Comparison of ENCODE assay signal across 12 cellular contexts in the genomic region with DNA sequence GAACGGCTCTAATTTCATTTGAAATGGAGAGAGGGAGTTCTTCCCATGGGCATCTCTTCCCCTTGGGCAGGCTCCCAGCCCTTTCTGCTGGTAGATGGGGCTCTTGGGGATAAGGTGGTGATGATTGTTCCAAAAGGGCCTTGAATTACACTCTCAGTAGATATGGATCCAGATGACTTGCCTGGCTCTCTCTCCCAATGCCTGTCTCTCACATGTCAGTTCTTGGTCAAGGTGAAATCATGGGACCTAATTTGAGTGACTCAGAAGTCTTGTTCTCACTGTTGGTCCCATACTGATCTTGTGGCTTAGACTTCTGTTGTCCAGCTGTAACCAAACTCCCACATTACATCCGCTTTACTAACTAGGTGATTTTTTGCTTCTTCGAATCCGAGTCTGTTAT.
"Had no signal": no experiment of that assay in that cellular context is flagged by ENCODE, and none has a peak within 500 bp of the region (broad histone marks: within the 10 kb centered on the region; RNA-seq: fewer than 3 reads in every experiment).

No MANE protein-coding gene starts in this region.

- H3K9me3 ChIP-seq: breast epithelium, esophagus muscularis mucosa, heart right ventricle, left ventricle myocardium inferior, prostate gland, right lobe of liver, tibial artery, uterus had no signal

- DNase-seq: activated CD4-positive, alpha-beta T cell treated with anti-CD3 and anti-CD28 coated beads, Interleukin-2, amount 50 U/mL, for 1 hour; amygdala; heart right ventricle; islet precursor cell; left ventricle myocardium inferior; right lobe of liver; tibial artery; uterus had no signal

- H3K27ac ChIP-seq: breast epithelium, esophagus muscularis mucosa, heart right ventricle, left ventricle myocardium inferior, prostate gland, right lobe of liver, tibial artery, uterus had no signal

- H3K4me3 ChIP-seq: breast epithelium, esophagus muscularis mucosa, heart right ventricle, left ventricle myocardium inferior, prostate gland, right lobe of liver, tibial artery, uterus had no signal

- H3K27me3 ChIP-seq: breast epithelium, esophagus muscularis mucosa, heart right ventricle, right lobe of liver, tibial artery, uterus had no signal

- H3K36me3 ChIP-seq: breast epithelium, left ventricle myocardium inferior, prostate gland, right lobe of liver, uterus had no signal

- ATAC-seq: heart right ventricle; right lobe of liver; stimulated activated memory B cell treated with anti-CD40 and anti-IgM and Interleukin-4, amounts not matched to agents 10 μg/mL and 1 μg/mL and 100 μg/mL, for 72 hours had no signal

- H3K4me1 ChIP-seq: breast epithelium, esophagus muscularis mucosa, heart right ventricle, left ventricle myocardium inferior, prostate gland, right lobe of liver, tibial artery, uterus had no signal
